8 cellular contexts compared by ENCODE assay signal in genomic region chr7:32942783-32943653, GRCh38.
A peak's percentile ranks its signal among the peaks of the same experiment; 100 is the strongest.
DNase-seq lines count a peak whose midpoint lies in the region; ATAC-seq lines count a peak whose summit lies in the region.

No MANE protein-coding gene starts in this region.

- DNase-seq in CMK (ENCODE audit: low read depth) (peak; percentile 41), NOMO-1 treated with DMSO at 0.1 percent for 48 hours (lab: John Stamatoyannopoulos, UW; ENCODE audit: unreplicated experiment) (peak; percentile 65), epidermal melanocyte (ENCODE audit: insufficient read length, low spot score) (peak; percentile 77), middle frontal gyrus (ENCODE audit: extremely low spot score, low spot score) (peak; percentile 65)
- peak; percentile 84 for DNase-seq in activated CD8-positive, alpha-beta memory T cell treated with anti-CD3 and anti-CD28 coated beads, Interleukin-2, amount 50 U/mL, for 48 hours
- DNase-seq in stimulated activated CD8-positive, alpha-beta memory T cell treated with anti-CD3 and anti-CD28 coated beads, Interleukin-4, amount 100 ng/mL, for 1 hour (ENCODE audit: low read depth in 2 of 2, low spot score in 1 of 2) = peak; percentile 20 to 28

- ATAC-seq in GM19438 (IDR thresholded peaks at IDR 0.05; ENCODE audit: low read depth, unreplicated experiment) = peak; percentile 86
- peak; percentile 73 for ATAC-seq in HG03521 (IDR thresholded peaks at IDR 0.05; ENCODE audit: unreplicated experiment)

Comparison
In these comparisons a context has a peak if more than half of its experiments do, and no peak if none do; other contexts are left out.
1. Peak in every context shown above with its lines: DNase-seq and ATAC-seq.
2. DNase-seq: peak in every context shown above with its lines; median percentile 84 in activated CD8-positive, alpha-beta memory T cell treated with anti-CD3 and anti-CD28 coated beads, Interleukin-2, amount 50 U/mL, for 48 hours; 77 in epidermal melanocyte; 65 in NOMO-1 treated with DMSO at 0.1 percent for 48 hours; 65 in middle frontal gyrus; 41 in CMK; 24 in stimulated activated CD8-positive, alpha-beta memory T cell treated with anti-CD3 and anti-CD28 coated beads, Interleukin-4, amount 100 ng/mL, for 1 hour.